In the genomic region with DNA sequence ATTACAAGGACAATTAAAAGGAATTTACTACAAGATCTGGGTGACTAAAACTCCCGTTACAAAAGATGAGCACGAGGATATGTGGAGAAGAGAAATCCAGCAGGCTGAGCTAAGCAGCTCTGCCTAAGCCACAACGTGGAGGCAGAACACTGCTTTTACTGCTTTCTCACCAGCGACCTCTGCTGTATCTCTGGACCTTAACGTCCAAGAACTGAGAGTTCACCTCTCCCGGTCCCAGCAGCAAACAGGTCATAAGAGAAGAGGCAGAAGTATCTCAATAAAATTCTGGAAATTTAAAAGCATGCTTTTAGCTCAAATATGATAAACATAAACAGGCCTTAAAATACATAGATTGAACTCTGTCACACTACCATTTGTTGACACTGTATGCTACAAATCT, we compare ENCODE assay signal across 8 cellular contexts.
A peak's percentile ranks its signal among the peaks of the same experiment; 100 is the strongest.
DNase-seq lines count a peak whose midpoint lies in the region; ATAC-seq and TF ChIP-seq lines count a peak whose summit lies in the region.

No MANE protein-coding gene starts in this region.

- H3K9me2 ChIP-seq in PC-3 (replicated peaks; ENCODE audit: low read length) = no peaks in the 10 kb centered on the region

- no peak overlapping the region for H3K9ac ChIP-seq in PC-3 (ENCODE audit: low read length)

- DNase-seq in Right ventricle myocardium superior = no peak
- no peak for DNase-seq in cardiac septum (ENCODE audit: low spot score)
- peak; percentile 48 for DNase-seq in PC-3
- peak; percentile 70 for DNase-seq in fibroblast of pulmonary artery (ENCODE audit: low read depth)
- peak; percentile 60 for DNase-seq in pons (ENCODE audit: low spot score)

- no TSS peak for BruUV-seq in PC-3 (replicated peaks; lab: Mats Ljungman, UMichigan)

- H3K27ac ChIP-seq in PC-3 (ENCODE audit: low read length) = no peak overlapping the region

- H3K4me1 ChIP-seq in PC-3 (ENCODE audit: insufficient read depth, low read length) = no peaks in the 10 kb centered on the region

- TF ChIP-seq CTCF in PC-3 (conservative IDR thresholded peaks at IDR 0.05; ENCODE audit: low read depth, low read length) = peak; percentile 54
- TF ChIP-seq CTCF in fibroblast of pulmonary artery (IDR thresholded peaks at IDR 0.05; ENCODE audit: low read length, missing control alignments) = peak; percentile 71

- no peak overlapping the region for H2AFZ ChIP-seq in PC-3 (ENCODE audit: low read length)

- CTCF ChIA-PET in PC-3 (lab: Charles Lee) = no interaction called here

- no peaks in the 10 kb centered on the region for H3K79me2 ChIP-seq in PC-3 (ENCODE audit: low read length)

- intact Hi-C loops in Right ventricle myocardium superior (cut with DNase I) = no loop called here
- intact Hi-C loops in cardiac septum (cut with DNase I) = loop anchor here (5.0 kb wide), 1 partner anchor 172 kb away; no protein-coding TSS in a partner anchor
- intact Hi-C loops in PC-3 (cut with micrococcal nuclease) = no loop called here

- no peaks in the 10 kb centered on the region for H4K20me1 ChIP-seq in PC-3 (ENCODE audit: low read length)

- POLR2A ChIA-PET in PC-3 (lab: Charles Lee; ENCODE audit: unreplicated experiment) = no interaction called here

- H3K36me3 ChIP-seq in PC-3 (ENCODE audit: low read depth, low read length) = no peaks in the 10 kb centered on the region; the same call in 1 of the 2 replicates

- no peaks in the 10 kb centered on the region for H3K9me3 ChIP-seq in PC-3 (ENCODE audit: low read length)

- no peaks in the 10 kb centered on the region for H3K27me3 ChIP-seq in PC-3 (ENCODE audit: low read length)

- H3K4me2 ChIP-seq in PC-3 (ENCODE audit: low read length) = no peak overlapping the region

- H3K4me3 ChIP-seq in PC-3 (ENCODE audit: low read length) = no peak overlapping the region
- H3K4me3 ChIP-seq in fibroblast of pulmonary artery (replicated peaks; ENCODE audit: low read depth, low read length) = no peak overlapping the region

- H3F3A ChIP-seq in PC-3 (ENCODE audit: low read length, unreplicated experiment) = no peaks in the 10 kb centered on the region

- peak; percentile 89 for ATAC-seq in Right ventricle myocardium superior (ENCODE audit: poor library complexity)
- ATAC-seq in PC-3 = peak; percentile 67
- no peak for ATAC-seq in HG03175 (IDR thresholded peaks at IDR 0.05; ENCODE audit: unreplicated experiment)
- ATAC-seq in activated CD4-positive, CD25-positive, alpha-beta regulatory T cell treated with anti-CD3 and anti-CD28 coated beads, Interleukin-2, amount 50 U/mL, for 24 hours = no peak
- no peak for ATAC-seq in GM19328 (IDR thresholded peaks at IDR 0.05; ENCODE audit: unreplicated experiment)

Comparison
In these comparisons a context has a peak if more than half of its experiments do, and no peak if none do; other contexts are left out.
1. ATAC-seq: peak in Right ventricle myocardium superior (single experiment) and PC-3 (single experiment); none in HG03175 (single experiment), activated CD4-positive, CD25-positive, alpha-beta regulatory T cell treated with anti-CD3 and anti-CD28 coated beads, Interleukin-2, amount 50 U/mL, for 24 hours (0 of 2) and GM19328 (single experiment).
2. DNase-seq: peak in PC-3 (single experiment), fibroblast of pulmonary artery (single experiment) and pons (single experiment); none in Right ventricle myocardium superior (single experiment) and cardiac septum (single experiment).